ENCODE assay signal across 19 cellular contexts in genomic region chr2:54663424-54664030, GRCh38. TPM values are rescaled to one million over a fixed set of nuclear protein-coding genes. Genes with fewer than 3 reads are reported as not detected.
DNase-seq lines count a peak whose midpoint lies in the region; ATAC-seq, FAIRE-seq and TF ChIP-seq lines count a peak whose summit lies in the region.
"Had no signal": no experiment of that assay in that cellular context is flagged by ENCODE, and none has a peak within 500 bp of the region (broad histone marks: within the 10 kb centered on the region; RNA-seq: fewer than 3 reads in every experiment).

No MANE protein-coding gene starts in this region.

- TF ChIP-seq CTCF in cardiac muscle cell (IDR thresholded peaks at IDR 0.05; ENCODE audit: low read depth, low read length) (no peak), endodermal cell (conservative IDR thresholded peaks at IDR 0.05) (no peak), upper lobe of left lung (IDR thresholded peaks at IDR 0.05) (no peak), D721Med (IDR thresholded peaks at IDR 0.05; ENCODE audit: insufficient read depth, missing control alignments) (no peak)

- 93 to 97% methylated on average over 5 to 13 of the region's 13 CpGs for WGBS in endodermal cell (ENCODE audit: insufficient coverage in 1 of 2, insufficient read length in 1 of 2), 2 experiments
- WGBS in upper lobe of left lung, 2 donors: 86 to 87% methylated on average over 13 of the region's 13 CpGs

- H3K36me3 Mint-ChIP-seq in T-helper 17 cell (ENCODE audit: low read depth) (peaks cover 24% of the 10 kb centered on the region), endodermal cell (ENCODE audit: low read depth) (peaks cover 89% of the 10 kb centered on the region)

- H3K4me1 Mint-ChIP-seq in T-helper 17 cell (peaks cover 10% of the 10 kb centered on the region), endodermal cell (peaks cover 1% of the 10 kb centered on the region)

- FAIRE-seq in D721Med (lab: Jason Lieb, UNC) (no peak), RCC 7860 (lab: Jason Lieb, UNC) (no peak)
- FAIRE-seq: H54, K562 had no signal

- H3K27ac Mint-ChIP-seq in T-helper 17 cell (peak overlapping the region; percentile 81), endodermal cell (no peak overlapping the region)
- H3K27ac Mint-ChIP-seq: CD8-positive, alpha-beta T cell had no signal

- ATAC-seq in Right ventricle myocardium superior (ENCODE audit: poor library complexity) (no peak), T-helper 17 cell (no peak), upper lobe of left lung (ENCODE audit: low FRiP score in 2 of 2) (no peak)
- ATAC-seq: CD8-positive, alpha-beta T cell; K562; PC-3 had no signal

- no peak for TF ChIP-seq POLR2A in upper lobe of left lung (IDR thresholded peaks at IDR 0.05)

- H3K4me1 ChIP-seq in cardiac muscle cell (ENCODE audit: low read depth) (no peaks in the 10 kb centered on the region), endodermal cell (ENCODE audit: control insufficient read depth, insufficient read depth, low read length) (no peaks in the 10 kb centered on the region), upper lobe of left lung (peaks cover 37 to 46% (median 41%) of the 10 kb centered on the region in 4 donors)
- H3K4me1 ChIP-seq: BLaER1 had no signal

- H3K27me3 ChIP-seq in cardiac muscle cell (no peaks in the 10 kb centered on the region), endodermal cell (ENCODE audit: control insufficient read depth, insufficient read depth, low read length, poor library complexity, severe bottlenecking) (no peaks in the 10 kb centered on the region), upper lobe of left lung (no peaks in the 10 kb centered on the region)
- H3K27me3 ChIP-seq: BLaER1 had no signal

- TF ChIP-seq EP300 in upper lobe of left lung (IDR thresholded peaks at IDR 0.05): no peak

- H3K27me3 Mint-ChIP-seq in T-helper 17 cell (no peaks in the 10 kb centered on the region), endodermal cell (ENCODE audit: insufficient read depth) (no peaks in the 10 kb centered on the region)

- H3K4me3 ChIP-seq in cardiac muscle cell (no peak overlapping the region), endodermal cell (ENCODE audit: low read length) (no peak overlapping the region), upper lobe of left lung (no peak overlapping the region)
- H3K4me3 ChIP-seq: BLaER1, K562 had no signal

- no peak overlapping the region for H3K9ac ChIP-seq in endodermal cell (ENCODE audit: extremely low read depth, low read length, poor library complexity, severe bottlenecking)
- H3K9ac ChIP-seq: BLaER1 had no signal

- H3K9me3 Mint-ChIP-seq in endodermal cell: no peaks in the 10 kb centered on the region
- H3K9me3 Mint-ChIP-seq: CD8-positive, alpha-beta T cell had no signal

- H3K9me3 ChIP-seq in cardiac muscle cell (ENCODE audit: low read depth) (no peaks in the 10 kb centered on the region), T-helper 17 cell (ENCODE audit: control insufficient read depth, low read length, poor library complexity, severe bottlenecking) (no peaks in the 10 kb centered on the region), endodermal cell (ENCODE audit: control insufficient read depth, low read length) (no peaks in the 10 kb centered on the region), upper lobe of left lung (no peaks in the 10 kb centered on the region)
- H3K9me3 ChIP-seq: BLaER1 had no signal

- H3K4me3 Mint-ChIP-seq in T-helper 17 cell (peak overlapping the region; percentile 12), endodermal cell (no peak overlapping the region)
- H3K4me3 Mint-ChIP-seq: CD8-positive, alpha-beta T cell had no signal

- DNase-seq in cardiac muscle cell (ENCODE audit: low read depth in 1 of 2, low spot score in 1 of 2) (no peak), Right ventricle myocardium superior (no peak), T-helper 17 cell (no peak), endodermal cell (peak; percentile 22), upper lobe of left lung (no peak), D721Med (ENCODE audit: insufficient read length, low spot score) (no peak), RCC 7860 (ENCODE audit: low spot score) (no peak)
- DNase-seq: Calu3; CD8-positive, alpha-beta T cell; DMS53; MV-4-11; NCI-H1417; NCI-H187; NCI-H226; NCI-H524 treated with DMSO at 0.1 percent for 48 hours; PC-3 had no signal

- H3K36me3 ChIP-seq in cardiac muscle cell: peaks cover 96% of the 10 kb centered on the region
- H3K36me3 ChIP-seq in endodermal cell (ENCODE audit: control insufficient read depth, insufficient read depth, low read length): peaks cover 99% of the 10 kb centered on the region
- peaks cover 35 to 96% (median 68%) of the 10 kb centered on the region in 4 donors for H3K36me3 ChIP-seq in upper lobe of left lung

- peak overlapping the region; percentile 23 for H3K27ac ChIP-seq in cardiac muscle cell
- no peak overlapping the region for H3K27ac ChIP-seq in endodermal cell (ENCODE audit: low read depth, low read length)
- H3K27ac ChIP-seq in upper lobe of left lung: peak overlapping the region in 3 of 4 donors; percentile 53 to 90 (median 86)
- H3K27ac ChIP-seq: BLaER1 had no signal

- intact Hi-C loops in Right ventricle myocardium superior (cut with DNase I): no loop called here

RNA-seq across cellular contexts. Expression of gene EML6, which starts 59.9 kb away (rescaled TPM):
- total RNA-seq in cardiac muscle cell: 0.89 and 0.92 TPM in 2 replicates
- 0.36 and 1.3 TPM in 2 replicates for polyA plus RNA-seq in cardiac muscle cell
- total RNA-seq in Right ventricle myocardium superior: 0.56 TPM
- total RNA-seq in T-helper 17 cell: 1 to 10 TPM; 2.2 to 4.0 TPM
- 1 to 10 TPM; 1.4 to 2.1 TPM for total RNA-seq in endodermal cell
- polyA plus RNA-seq in endodermal cell (2013, experiment 1 of 2): 0.68 TPM
- polyA plus RNA-seq in endodermal cell (2013, experiment 2 of 2): 0.70 TPM
- total RNA-seq in upper lobe of left lung: 1 to 10 TPM; 1.5 to 7.3 (median 4.0) TPM
